ENCODE assay signal across 8 cellular contexts in genomic region chr10:75294518-75294865, GRCh38. TPM values are rescaled to one million over a fixed set of nuclear protein-coding genes. Genes with fewer than 3 reads are reported as not detected.
DNase-seq lines count a peak whose midpoint lies in the region; ATAC-seq and TF ChIP-seq lines count a peak whose summit lies in the region.

No MANE protein-coding gene starts in this region.

- H3K4me1 ChIP-seq in OCI-LY3 (ENCODE audit: low read length) = no peaks in the 10 kb centered on the region
- H3K4me1 ChIP-seq in neural progenitor cell = no peaks in the 10 kb centered on the region

- H3K4me2 ChIP-seq in OCI-LY3 (ENCODE audit: low read length) = peak overlapping the region; percentile 70
- peak overlapping the region; percentile 89 for H3K4me2 ChIP-seq in neural progenitor cell

- H3K36me3 Mint-ChIP-seq in neural progenitor cell = no peaks in the 10 kb centered on the region

- H3K9ac ChIP-seq in OCI-LY3 (ENCODE audit: low read length) (peak overlapping the region; percentile 40; the same call in 1 of the 2 replicates), neural progenitor cell (no peak overlapping the region)

- H3K4me3 Mint-ChIP-seq in neural progenitor cell = peak overlapping the region; percentile 86

- H3K4me1 Mint-ChIP-seq in neural progenitor cell = peaks cover 12% of the 10 kb centered on the region

- no peak overlapping the region for H3K27ac Mint-ChIP-seq in neural progenitor cell

- H3K27me3 ChIP-seq in OCI-LY3 (ENCODE audit: low read depth, low read length) = peaks cover 23% of the 10 kb centered on the region
- H3K27me3 ChIP-seq in neural progenitor cell = peaks cover 75% of the 10 kb centered on the region

- ATAC-seq in esophagus mucosa = peak; percentile 37
- no peak for ATAC-seq in HG03175 (IDR thresholded peaks at IDR 0.05; ENCODE audit: unreplicated experiment)

- H3K4me3 ChIP-seq in OCI-LY3 (ENCODE audit: low read length) (peak overlapping the region; percentile 76), neural progenitor cell (peak overlapping the region; percentile 52)

- peaks cover 4% of the 10 kb centered on the region for H3K9me3 Mint-ChIP-seq in neural progenitor cell

- H3K79me2 ChIP-seq in OCI-LY3 (ENCODE audit: low read length) (no peaks in the 10 kb centered on the region), neural progenitor cell (ENCODE audit: low read depth) (no peaks in the 10 kb centered on the region)

- H4K20me1 ChIP-seq in OCI-LY3 (ENCODE audit: insufficient read depth, low read length) (no peaks in the 10 kb centered on the region), neural progenitor cell (ENCODE audit: low read depth) (peaks cover 6% of the 10 kb centered on the region)

- H3F3A ChIP-seq in neural progenitor cell (ENCODE audit: low read depth) = no peaks in the 10 kb centered on the region

- TF ChIP-seq CTCF in OCI-LY3 (IDR thresholded peaks at IDR 0.05; ENCODE audit: low read depth, low read length) (no peak), neural progenitor cell (IDR thresholded peaks at IDR 0.05) (no peak)

- peak overlapping the region; percentile 74 for H2AFZ ChIP-seq in OCI-LY3 (ENCODE audit: low read depth, low read length)
- peak overlapping the region; percentile 82 for H2AFZ ChIP-seq in neural progenitor cell (replicated peaks)

- H3K9me3 ChIP-seq in OCI-LY3 (ENCODE audit: insufficient read depth, low read length) (no peaks in the 10 kb centered on the region), neural progenitor cell (ENCODE audit: low read depth) (no peaks in the 10 kb centered on the region)

- H3K27ac ChIP-seq in OCI-LY3 (ENCODE audit: low read length) (no peak overlapping the region), neural progenitor cell (no peak overlapping the region)

- H3K27me3 Mint-ChIP-seq in neural progenitor cell (ENCODE audit: insufficient read depth, low read depth) = peaks cover 8% of the 10 kb centered on the region

- H3K36me3 ChIP-seq in OCI-LY3 (replicated peaks; ENCODE audit: low read depth, low read length) (no peaks in the 10 kb centered on the region), neural progenitor cell (no peaks in the 10 kb centered on the region)

- DNase-seq in ELR (ENCODE audit: low read depth) (peak; percentile 12), neural progenitor cell (ENCODE audit: low spot score) (peak; percentile 18), NCI-H2196 (lab: John Stamatoyannopoulos, UW; ENCODE audit: unreplicated experiment) (no peak), NCI-H2029 (lab: John Stamatoyannopoulos, UW) (no peak), NCI-H187 treated with DMSO at 0.1 percent for 48 hours (lab: John Stamatoyannopoulos, UW) (no peak)

RNA-seq across cellular contexts. Expression of gene COMTD1, which starts 58.7 kb away (rescaled TPM):
- total RNA-seq in esophagus mucosa (106 TPM), neural progenitor cell (ENCODE audit: low replicate concordance) (2.1 and 5.3 TPM in 2 replicates)

Comparison
In these comparisons a context has a peak if more than half of its experiments do, and no peak if none do; other contexts are left out.
1. DNase-seq: peak in ELR (single experiment) and neural progenitor cell (single experiment); none in NCI-H2196 (single experiment), NCI-H2029 (single experiment) and NCI-H187 treated with DMSO at 0.1 percent for 48 hours (single experiment).
2. RNA of gene COMTD1, which starts 58.7 kb away (total RNA-seq): 106 TPM in esophagus mucosa (single experiment); 2.1 to 5.3 TPM in neural progenitor cell; every median in the first group is over 10 times any median in the second.